In genomic region chr22:29799217-29799680, GRCh38 we compare ENCODE assay signal across 1 cellular context.
TF ChIP-seq lines count a peak whose summit lies in the region.

No MANE protein-coding gene starts in this region.

TF ChIP-seq in HepG2, 621 proteins besides CTCF, POLR2A, EP300 and RAD21 (continued from another document and continues in another):
- TF ChIP-seq, protein P1, sequence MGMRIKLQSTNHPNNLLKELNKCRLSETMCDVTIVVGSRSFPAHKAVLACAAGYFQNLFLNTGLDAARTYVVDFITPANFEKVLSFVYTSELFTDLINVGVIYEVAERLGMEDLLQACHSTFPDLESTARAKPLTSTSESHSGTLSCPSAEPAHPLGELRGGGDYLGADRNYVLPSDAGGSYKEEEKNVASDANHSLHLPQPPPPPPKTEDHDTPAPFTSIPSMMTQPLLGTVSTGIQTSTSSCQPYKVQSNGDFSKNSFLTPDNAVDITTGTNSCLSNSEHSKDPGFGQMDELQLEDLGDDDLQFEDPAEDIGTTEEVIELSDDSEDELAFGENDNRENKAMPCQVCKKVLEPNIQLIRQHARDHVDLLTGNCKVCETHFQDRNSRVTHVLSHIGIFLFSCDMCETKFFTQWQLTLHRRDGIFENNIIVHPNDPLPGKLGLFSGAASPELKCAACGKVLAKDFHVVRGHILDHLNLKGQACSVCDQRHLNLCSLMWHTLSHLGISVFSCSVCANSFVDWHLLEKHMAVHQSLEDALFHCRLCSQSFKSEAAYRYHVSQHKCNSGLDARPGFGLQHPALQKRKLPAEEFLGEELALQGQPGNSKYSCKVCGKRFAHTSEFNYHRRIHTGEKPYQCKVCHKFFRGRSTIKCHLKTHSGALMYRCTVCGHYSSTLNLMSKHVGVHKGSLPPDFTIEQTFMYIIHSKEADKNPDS (CRISPR knock-in tag; IDR thresholded peaks at IDR 0.05): no peak
- TF ChIP-seq MIER2 (CRISPR knock-in tag; IDR thresholded peaks at IDR 0.05): no peak
- no peak for TF ChIP-seq ONECUT2 (CRISPR knock-in tag; IDR thresholded peaks at IDR 0.05)
- TF ChIP-seq MED1 (CRISPR knock-in tag; IDR thresholded peaks at IDR 0.05): peak; percentile 69
- peak; percentile 84 for TF ChIP-seq MAFF (IDR thresholded peaks at IDR 0.05; ENCODE audit: low read depth, low read length)
- no peak for TF ChIP-seq ZNF414 (CRISPR knock-in tag; IDR thresholded peaks at IDR 0.05)
- TF ChIP-seq ZNF777 (CRISPR knock-in tag; IDR thresholded peaks at IDR 0.05): no peak
- no peak for TF ChIP-seq ATM (IDR thresholded peaks at IDR 0.05; ENCODE audit: borderline replicate concordance)
- peak; percentile 99 for TF ChIP-seq NFE2 (CRISPR knock-in tag; IDR thresholded peaks at IDR 0.05)
- TF ChIP-seq ZNF343 (CRISPR knock-in tag; IDR thresholded peaks at IDR 0.05): 0 out of 2 replicates have a peak, but pooled peaks have one; percentile 47
- no peak for TF ChIP-seq MYNN (CRISPR knock-in tag; IDR thresholded peaks at IDR 0.05; ENCODE audit: low read depth)
- TF ChIP-seq PHF20 (CRISPR knock-in tag; IDR thresholded peaks at IDR 0.05): no peak
- TF ChIP-seq SNAPC4 (CRISPR knock-in tag; IDR thresholded peaks at IDR 0.05): no peak
- TF ChIP-seq, protein P2, sequence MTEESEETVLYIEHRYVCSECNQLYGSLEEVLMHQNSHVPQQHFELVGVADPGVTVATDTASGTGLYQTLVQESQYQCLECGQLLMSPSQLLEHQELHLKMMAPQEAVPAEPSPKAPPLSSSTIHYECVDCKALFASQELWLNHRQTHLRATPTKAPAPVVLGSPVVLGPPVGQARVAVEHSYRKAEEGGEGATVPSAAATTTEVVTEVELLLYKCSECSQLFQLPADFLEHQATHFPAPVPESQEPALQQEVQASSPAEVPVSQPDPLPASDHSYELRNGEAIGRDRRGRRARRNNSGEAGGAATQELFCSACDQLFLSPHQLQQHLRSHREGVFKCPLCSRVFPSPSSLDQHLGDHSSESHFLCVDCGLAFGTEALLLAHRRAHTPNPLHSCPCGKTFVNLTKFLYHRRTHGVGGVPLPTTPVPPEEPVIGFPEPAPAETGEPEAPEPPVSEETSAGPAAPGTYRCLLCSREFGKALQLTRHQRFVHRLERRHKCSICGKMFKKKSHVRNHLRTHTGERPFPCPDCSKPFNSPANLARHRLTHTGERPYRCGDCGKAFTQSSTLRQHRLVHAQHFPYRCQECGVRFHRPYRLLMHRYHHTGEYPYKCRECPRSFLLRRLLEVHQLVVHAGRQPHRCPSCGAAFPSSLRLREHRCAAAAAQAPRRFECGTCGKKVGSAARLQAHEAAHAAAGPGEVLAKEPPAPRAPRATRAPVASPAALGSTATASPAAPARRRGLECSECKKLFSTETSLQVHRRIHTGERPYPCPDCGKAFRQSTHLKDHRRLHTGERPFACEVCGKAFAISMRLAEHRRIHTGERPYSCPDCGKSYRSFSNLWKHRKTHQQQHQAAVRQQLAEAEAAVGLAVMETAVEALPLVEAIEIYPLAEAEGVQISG (CRISPR knock-in tag; IDR thresholded peaks at IDR 0.05): 0 out of 2 replicates have a peak, but pooled peaks have one; percentile 13
- TF ChIP-seq CBX2 (IDR thresholded peaks at IDR 0.05; ENCODE audit: low read depth, low read length): no peak
- TF ChIP-seq CBX2 (CRISPR knock-in tag; IDR thresholded peaks at IDR 0.05; ENCODE audit: low read depth): no peak
- no peak for TF ChIP-seq ZBTB7A (CRISPR knock-in tag; IDR thresholded peaks at IDR 0.05)
- no peak for TF ChIP-seq ARNT (IDR thresholded peaks at IDR 0.05)
- no peak; the same call in 1 of the 2 replicates for TF ChIP-seq ZNF720 (CRISPR knock-in tag; IDR thresholded peaks at IDR 0.05)
- TF ChIP-seq, protein P3, sequence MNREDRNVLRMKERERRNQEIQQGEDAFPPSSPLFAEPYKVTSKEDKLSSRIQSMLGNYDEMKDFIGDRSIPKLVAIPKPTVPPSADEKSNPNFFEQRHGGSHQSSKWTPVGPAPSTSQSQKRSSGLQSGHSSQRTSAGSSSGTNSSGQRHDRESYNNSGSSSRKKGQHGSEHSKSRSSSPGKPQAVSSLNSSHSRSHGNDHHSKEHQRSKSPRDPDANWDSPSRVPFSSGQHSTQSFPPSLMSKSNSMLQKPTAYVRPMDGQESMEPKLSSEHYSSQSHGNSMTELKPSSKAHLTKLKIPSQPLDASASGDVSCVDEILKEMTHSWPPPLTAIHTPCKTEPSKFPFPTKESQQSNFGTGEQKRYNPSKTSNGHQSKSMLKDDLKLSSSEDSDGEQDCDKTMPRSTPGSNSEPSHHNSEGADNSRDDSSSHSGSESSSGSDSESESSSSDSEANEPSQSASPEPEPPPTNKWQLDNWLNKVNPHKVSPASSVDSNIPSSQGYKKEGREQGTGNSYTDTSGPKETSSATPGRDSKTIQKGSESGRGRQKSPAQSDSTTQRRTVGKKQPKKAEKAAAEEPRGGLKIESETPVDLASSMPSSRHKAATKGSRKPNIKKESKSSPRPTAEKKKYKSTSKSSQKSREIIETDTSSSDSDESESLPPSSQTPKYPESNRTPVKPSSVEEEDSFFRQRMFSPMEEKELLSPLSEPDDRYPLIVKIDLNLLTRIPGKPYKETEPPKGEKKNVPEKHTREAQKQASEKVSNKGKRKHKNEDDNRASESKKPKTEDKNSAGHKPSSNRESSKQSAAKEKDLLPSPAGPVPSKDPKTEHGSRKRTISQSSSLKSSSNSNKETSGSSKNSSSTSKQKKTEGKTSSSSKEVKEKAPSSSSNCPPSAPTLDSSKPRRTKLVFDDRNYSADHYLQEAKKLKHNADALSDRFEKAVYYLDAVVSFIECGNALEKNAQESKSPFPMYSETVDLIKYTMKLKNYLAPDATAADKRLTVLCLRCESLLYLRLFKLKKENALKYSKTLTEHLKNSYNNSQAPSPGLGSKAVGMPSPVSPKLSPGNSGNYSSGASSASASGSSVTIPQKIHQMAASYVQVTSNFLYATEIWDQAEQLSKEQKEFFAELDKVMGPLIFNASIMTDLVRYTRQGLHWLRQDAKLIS (CRISPR knock-in tag; IDR thresholded peaks at IDR 0.05): no peak
- TF ChIP-seq SAP130 (CRISPR knock-in tag; IDR thresholded peaks at IDR 0.05; ENCODE audit: low read depth): peak; percentile 74
- TF ChIP-seq IRX3 (CRISPR knock-in tag; IDR thresholded peaks at IDR 0.05; ENCODE audit: borderline replicate concordance, low read depth): no peak
- TF ChIP-seq POLR2AphosphoS2 (IDR thresholded peaks at IDR 0.05; ENCODE audit: low read depth, low read length): no peak
- TF ChIP-seq KDM1A (CRISPR knock-in tag; IDR thresholded peaks at IDR 0.05): no peak
- no peak for TF ChIP-seq GTF3A (CRISPR knock-in tag; conservative IDR thresholded peaks at IDR 0.05)
- TF ChIP-seq MAF1 (CRISPR knock-in tag; IDR thresholded peaks at IDR 0.05; ENCODE audit: borderline replicate concordance): no peak
- no peak for TF ChIP-seq GTF2F1 (IDR thresholded peaks at IDR 0.05; ENCODE audit: low read length)
- TF ChIP-seq PCBP2 (optimal IDR thresholded peaks at IDR 0.05; ENCODE audit: low read depth, low read length, poor library complexity, severe bottlenecking): no peak
- TF ChIP-seq, protein P4, sequence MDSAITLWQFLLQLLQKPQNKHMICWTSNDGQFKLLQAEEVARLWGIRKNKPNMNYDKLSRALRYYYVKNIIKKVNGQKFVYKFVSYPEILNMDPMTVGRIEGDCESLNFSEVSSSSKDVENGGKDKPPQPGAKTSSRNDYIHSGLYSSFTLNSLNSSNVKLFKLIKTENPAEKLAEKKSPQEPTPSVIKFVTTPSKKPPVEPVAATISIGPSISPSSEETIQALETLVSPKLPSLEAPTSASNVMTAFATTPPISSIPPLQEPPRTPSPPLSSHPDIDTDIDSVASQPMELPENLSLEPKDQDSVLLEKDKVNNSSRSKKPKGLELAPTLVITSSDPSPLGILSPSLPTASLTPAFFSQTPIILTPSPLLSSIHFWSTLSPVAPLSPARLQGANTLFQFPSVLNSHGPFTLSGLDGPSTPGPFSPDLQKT (CRISPR knock-in tag; IDR thresholded peaks at IDR 0.05; ENCODE audit: borderline replicate concordance): no peak
- peak; percentile 86 to 96 for TF ChIP-seq MAFK (conservative IDR thresholded peaks at IDR 0.05 in 1 of 2, IDR thresholded peaks at IDR 0.05 in 1 of 2; ENCODE audit: low read length in 2 of 2)
- no peak for TF ChIP-seq PLRG1 (conservative IDR thresholded peaks at IDR 0.05)
- TF ChIP-seq CBX1 (IDR thresholded peaks at IDR 0.05; ENCODE audit: low read depth): peak; percentile 64
- no peak for TF ChIP-seq JARID2 (CRISPR knock-in tag; IDR thresholded peaks at IDR 0.05; ENCODE audit: insufficient replicate concordance)
- no peak for TF ChIP-seq NFAT5 (CRISPR knock-in tag; IDR thresholded peaks at IDR 0.05)
- TF ChIP-seq PAF1 (CRISPR knock-in tag; IDR thresholded peaks at IDR 0.05): no peak
- TF ChIP-seq ZKSCAN1 (IDR thresholded peaks at IDR 0.05; ENCODE audit: low read length): no peak
- TF ChIP-seq PITX1 (CRISPR knock-in tag; IDR thresholded peaks at IDR 0.05): peak; percentile 74
- peak; percentile 63; the same call in 1 of the 2 replicates for TF ChIP-seq ZNF205 (CRISPR knock-in tag; IDR thresholded peaks at IDR 0.05)
- TF ChIP-seq ZC3H13 (CRISPR knock-in tag; IDR thresholded peaks at IDR 0.05): no peak; the same call in 1 of the 2 replicates
- TF ChIP-seq ZSCAN25 (CRISPR knock-in tag; IDR thresholded peaks at IDR 0.05): no peak
- peak; percentile 45; the same call in 1 of the 2 replicates for TF ChIP-seq KMT2B (CRISPR knock-in tag; IDR thresholded peaks at IDR 0.05)
- TF ChIP-seq ZMYM3 (CRISPR knock-in tag; IDR thresholded peaks at IDR 0.05): no peak
- TF ChIP-seq ETV6 (CRISPR knock-in tag; conservative IDR thresholded peaks at IDR 0.05): no peak
- no peak for TF ChIP-seq ADNP (CRISPR knock-in tag; IDR thresholded peaks at IDR 0.05)
- TF ChIP-seq HMG20A (CRISPR knock-in tag; IDR thresholded peaks at IDR 0.05; ENCODE audit: borderline replicate concordance): 0 out of 2 replicates have a peak, but pooled peaks have one; percentile 24
